1 cellular context compared by ENCODE assay signal in genomic region chr5:39226100-39226451, GRCh38.
TF ChIP-seq lines count a peak whose summit lies in the region.

No MANE protein-coding gene starts in this region.

TF ChIP-seq in K562, 482 proteins besides CTCF, POLR2A, EP300 and RAD21:
- TF ChIP-seq NFRKB (IDR thresholded peaks at IDR 0.05; ENCODE audit: low read depth) (no peak), NFIX (CRISPR knock-in tag; IDR thresholded peaks at IDR 0.05; ENCODE audit: low read depth) (no peak), DNMT1 (IDR thresholded peaks at IDR 0.05) (no peak)
- TF ChIP-seq, protein P1, sequence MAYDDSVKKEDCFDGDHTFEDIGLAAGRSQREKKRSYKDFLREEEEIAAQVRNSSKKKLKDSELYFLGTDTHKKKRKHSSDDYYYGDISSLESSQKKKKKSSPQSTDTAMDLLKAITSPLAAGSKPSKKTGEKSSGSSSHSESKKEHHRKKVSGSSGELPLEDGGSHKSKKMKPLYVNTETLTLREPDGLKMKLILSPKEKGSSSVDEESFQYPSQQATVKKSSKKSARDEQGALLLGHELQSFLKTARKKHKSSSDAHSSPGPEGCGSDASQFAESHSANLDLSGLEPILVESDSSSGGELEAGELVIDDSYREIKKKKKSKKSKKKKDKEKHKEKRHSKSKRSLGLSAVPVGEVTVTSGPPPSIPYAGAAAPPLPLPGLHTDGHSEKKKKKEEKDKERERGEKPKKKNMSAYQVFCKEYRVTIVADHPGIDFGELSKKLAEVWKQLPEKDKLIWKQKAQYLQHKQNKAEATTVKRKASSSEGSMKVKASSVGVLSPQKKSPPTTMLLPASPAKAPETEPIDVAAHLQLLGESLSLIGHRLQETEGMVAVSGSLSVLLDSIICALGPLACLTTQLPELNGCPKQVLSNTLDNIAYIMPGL (CRISPR knock-in tag; IDR thresholded peaks at IDR 0.05), result no peak
